ENCODE assay signal across 13 cellular contexts in genomic region chr10:43393606-43394360, GRCh38. TPM values are rescaled to one million over a fixed set of nuclear protein-coding genes. Genes with fewer than 3 reads are reported as not detected.
DNase-seq lines count a peak whose midpoint lies in the region; ATAC-seq and TF ChIP-seq lines count a peak whose summit lies in the region.
"Had no signal": no experiment of that assay in that cellular context is flagged by ENCODE, and none has a peak within 500 bp of the region (broad histone marks: within the 10 kb centered on the region; RNA-seq: fewer than 3 reads in every experiment).

No MANE protein-coding gene starts in this region.

- no peaks in the 10 kb centered on the region for H3K9me3 Mint-ChIP-seq in MCF 10A (ENCODE audit: unreplicated experiment)
- no peaks in the 10 kb centered on the region for H3K9me3 Mint-ChIP-seq in dendritic cell treated with granulocyte-macrophage colony-stimulating factor and Interleukin-4, amounts not matched to agents 40 ng/mL and 50 ng/mL, for 4 days
- no peaks in the 10 kb centered on the region for H3K9me3 Mint-ChIP-seq in stimulated activated naive CD8-positive, alpha-beta T cell treated with anti-CD3 and anti-CD28 coated beads, Interleukin-15, amount 100 ng/mL, for 72 hours

- H3K4me3 Mint-ChIP-seq in MCF 10A (ENCODE audit: unreplicated experiment): no peak overlapping the region
- no peak overlapping the region for H3K4me3 Mint-ChIP-seq in dendritic cell treated with granulocyte-macrophage colony-stimulating factor and Interleukin-4, amounts not matched to agents 40 ng/mL and 50 ng/mL, for 4 days
- peak overlapping the region in 1 of 2 donors; percentile 15 for H3K4me3 Mint-ChIP-seq in stimulated activated naive CD8-positive, alpha-beta T cell treated with anti-CD3 and anti-CD28 coated beads, Interleukin-15, amount 100 ng/mL, for 72 hours

- TF ChIP-seq POLR2A in breast epithelium (IDR thresholded peaks at IDR 0.05): no peak

- H3K27ac Mint-ChIP-seq in MCF 10A (ENCODE audit: low read depth, unreplicated experiment): peak overlapping the region; percentile 30
- H3K27ac Mint-ChIP-seq in dendritic cell treated with granulocyte-macrophage colony-stimulating factor and Interleukin-4, amounts not matched to agents 40 ng/mL and 50 ng/mL, for 4 days: peak overlapping the region; percentile 18
- H3K27ac Mint-ChIP-seq in stimulated activated naive CD8-positive, alpha-beta T cell treated with anti-CD3 and anti-CD28 coated beads, Interleukin-15, amount 100 ng/mL, for 72 hours: peak overlapping the region; percentile 1 to 84

- H3K79me2 ChIP-seq in OCI-LY1 (ENCODE audit: insufficient read depth, low read length): peaks cover 46% of the 10 kb centered on the region

- TSS peak; percentile 17 for BruUV-seq in MCF 10A (replicated peaks; lab: Mats Ljungman, UMichigan)

- peaks cover 94% of the 10 kb centered on the region for H3K36me3 Mint-ChIP-seq in MCF 10A (ENCODE audit: insufficient read depth, unreplicated experiment)
- peaks cover 83% of the 10 kb centered on the region for H3K36me3 Mint-ChIP-seq in dendritic cell treated with granulocyte-macrophage colony-stimulating factor and Interleukin-4, amounts not matched to agents 40 ng/mL and 50 ng/mL, for 4 days (ENCODE audit: low read depth)

- peak overlapping the region; percentile 18; the same call in 1 of the 2 replicates for H3K9ac ChIP-seq in OCI-LY1 (ENCODE audit: low read length)

- H2AFZ ChIP-seq in OCI-LY1 (ENCODE audit: low read length): no peak overlapping the region

- H3K4me1 ChIP-seq in breast epithelium (peaks cover 0 to 10% of the 10 kb centered on the region in 2 donors), OCI-LY1 (ENCODE audit: insufficient read depth, low read length, severe bottlenecking) (peaks cover 34% of the 10 kb centered on the region)

- TF ChIP-seq CTCF in MCF 10A (IDR thresholded peaks at IDR 0.05; ENCODE audit: unreplicated experiment) (no peak), breast epithelium (IDR thresholded peaks at IDR 0.05) (no peak), OCI-LY1 (IDR thresholded peaks at IDR 0.05; ENCODE audit: low read length) (no peak)

- no peaks in the 10 kb centered on the region for H3F3A ChIP-seq in OCI-LY1 (ENCODE audit: insufficient read depth, low read length)

- H3K4me1 Mint-ChIP-seq in MCF 10A (ENCODE audit: insufficient read depth, unreplicated experiment): peaks cover 15% of the 10 kb centered on the region
- peaks cover 77% of the 10 kb centered on the region for H3K4me1 Mint-ChIP-seq in dendritic cell treated with granulocyte-macrophage colony-stimulating factor and Interleukin-4, amounts not matched to agents 40 ng/mL and 50 ng/mL, for 4 days (ENCODE audit: low read depth)
- H3K4me1 Mint-ChIP-seq in stimulated activated naive CD8-positive, alpha-beta T cell treated with anti-CD3 and anti-CD28 coated beads, Interleukin-15, amount 100 ng/mL, for 72 hours: peaks cover 82% of the 10 kb centered on the region

- H4K20me1 ChIP-seq in OCI-LY1 (ENCODE audit: insufficient read depth, low read length): peaks cover 12% of the 10 kb centered on the region; the same call in 1 of the 2 replicates

- H3K9me3 ChIP-seq in breast epithelium (no peaks in the 10 kb centered on the region), OCI-LY1 (ENCODE audit: low read length) (no peaks in the 10 kb centered on the region)

- H3K4me2 ChIP-seq in OCI-LY1 (ENCODE audit: low read length): peak overlapping the region; percentile 88; the same call in 1 of the 2 replicates

- POLR2A ChIA-PET in MCF 10A (lab: Yijun Ruan, JAX): interaction anchor here (0.6 to 8.9 kb wide), 4 partner anchors 9 to 82 kb away, joined by 3 to 169 read pairs (median 17); partner anchors contain the start of gene HNRNPF

- CTCF ChIA-PET in MCF 10A (lab: Yijun Ruan, JAX): interaction anchor here (0.5 to 1.6 kb wide), 5 partner anchors 9 to 221 kb away, joined by 3 to 6 read pairs (median 3); no protein-coding TSS in a partner anchor

- no peaks in the 10 kb centered on the region for H3K9me2 ChIP-seq in OCI-LY1 (ENCODE audit: low read depth, low read length)

- no peak for ATAC-seq in stimulated activated naive CD8-positive, alpha-beta T cell treated with anti-CD3 and anti-CD28 coated beads, Interleukin-15, amount 100 ng/mL, for 72 hours
- ATAC-seq in HG02981 (IDR thresholded peaks at IDR 0.05; ENCODE audit: unreplicated experiment) (no peak), HG03460 (IDR thresholded peaks at IDR 0.05; ENCODE audit: unreplicated experiment) (no peak)
- ATAC-seq: left cardiac atrium had no signal

- H3K27me3 Mint-ChIP-seq in MCF 10A (ENCODE audit: insufficient read depth, unreplicated experiment): no peaks in the 10 kb centered on the region
- H3K27me3 Mint-ChIP-seq in dendritic cell treated with granulocyte-macrophage colony-stimulating factor and Interleukin-4, amounts not matched to agents 40 ng/mL and 50 ng/mL, for 4 days: no peaks in the 10 kb centered on the region
- no peaks in the 10 kb centered on the region for H3K27me3 Mint-ChIP-seq in stimulated activated naive CD8-positive, alpha-beta T cell treated with anti-CD3 and anti-CD28 coated beads, Interleukin-15, amount 100 ng/mL, for 72 hours
- H3K27me3 Mint-ChIP-seq: progenitor cell of endocrine pancreas had no signal

- H3K36me3 ChIP-seq in breast epithelium (no peaks in the 10 kb centered on the region), OCI-LY1 (ENCODE audit: insufficient read depth, low read length) (peaks cover 82% of the 10 kb centered on the region)

- H3K27me3 ChIP-seq in breast epithelium: no peaks in the 10 kb centered on the region
- no peaks in the 10 kb centered on the region for H3K27me3 ChIP-seq in OCI-LY1 (ENCODE audit: insufficient read depth, low read length)

- no peak overlapping the region for H3K27ac ChIP-seq in breast epithelium
- no peak overlapping the region for H3K27ac ChIP-seq in OCI-LY1 (ENCODE audit: low read depth, low read length, poor library complexity, severe bottlenecking)

- DNase-seq in MCF 10A (ENCODE audit: unreplicated experiment): no peak
- DNase-seq in breast epithelium (ENCODE audit: low spot score in 2 of 2): no peak
- no peak for DNase-seq in stimulated activated naive CD8-positive, alpha-beta T cell treated with anti-CD3 and anti-CD28 coated beads, Interleukin-15, amount 100 ng/mL, for 72 hours
- DNase-seq in SHP77 (lab: John Stamatoyannopoulos, UW): no peak
- DNase-seq: C1 segment of cervical spinal cord; central memory CD4-positive, alpha-beta T cell; left cardiac atrium had no signal

- H3K4me3 ChIP-seq in breast epithelium (no peak overlapping the region), OCI-LY1 (ENCODE audit: low read depth, low read length, poor library complexity, severe bottlenecking) (no peak overlapping the region)

- intact Hi-C loops in MCF 10A (cut with micrococcal nuclease) (no loop called here), breast epithelium (cut with DNase I; ENCODE audit: low total_unique reads) (no loop called here)
- intact Hi-C loops in dendritic cell treated with granulocyte-macrophage colony-stimulating factor and Interleukin-4, amounts not matched to agents 40 ng/mL and 50 ng/mL, for 4 days (cut with micrococcal nuclease): no loop called here

RNA-seq across cellular contexts. Expression of gene HNRNPF, which starts 15.2 kb away (rescaled TPM):
- total RNA-seq in MCF 10A (2022) (184 and 198 TPM in 2 replicates), breast epithelium (100 to 1,000 TPM; 175 to 213 (median 207) TPM)

RNA-seq across cellular contexts. Expression of gene FXYD4, which starts 22.3 kb away (rescaled TPM):
- total RNA-seq in MCF 10A (2022) (not detected in 2 replicates), breast epithelium (not detected)
- total RNA-seq: left cardiac atrium, progenitor cell of endocrine pancreas, SK-MEL-5 had no signal

RNA-seq across cellular contexts. Expression of gene ZNF487, which starts 43.1 kb away (rescaled TPM):
- 2.2 and 2.6 TPM in 2 replicates for total RNA-seq in MCF 10A (2022)
- total RNA-seq in breast epithelium: 10 to 100 TPM in 2 of 3 donors, 1 to 10 TPM in 1; 8.5 to 16.4 (median 12.8) TPM
